In the genomic region with DNA sequence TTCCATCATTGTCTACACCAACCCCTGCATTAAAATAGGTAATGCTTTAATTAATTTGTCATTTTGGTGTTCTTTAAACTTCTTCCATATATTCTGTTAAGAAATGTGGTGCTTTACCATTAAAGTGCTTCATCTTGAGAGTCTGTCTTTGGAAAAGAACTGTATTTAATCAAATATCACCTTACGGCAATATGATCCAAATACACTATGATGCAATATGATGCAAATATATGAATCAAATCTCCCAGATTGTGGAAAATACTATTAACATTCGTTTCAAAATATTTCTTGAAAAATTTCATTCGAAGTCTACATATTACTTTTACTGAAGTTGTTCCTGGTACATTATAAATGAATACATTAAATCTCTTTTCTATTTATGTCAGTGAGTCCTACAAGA, we compare ENCODE assay signal across 30 cellular contexts.
"Had no signal": no experiment of that assay in that cellular context is flagged by ENCODE, and none has a peak within 500 bp of the region (broad histone marks: within the 10 kb centered on the region; RNA-seq: fewer than 3 reads in every experiment).

No MANE protein-coding gene starts in this region.

- H3K4me1 Mint-ChIP-seq: endodermal cell; nephron; stimulated activated memory B cell treated with anti-CD40 and anti-IgM and Interleukin-4, amounts not matched to agents 10 μg/mL and 1 μg/mL and 100 μg/mL, for 72 hours had no signal

- ATAC-seq: esophagus mucosa; foreskin keratinocyte; heart left ventricle; left lung; sciatic nerve; stimulated activated memory B cell treated with anti-CD40 and anti-IgM and Interleukin-4, amounts not matched to agents 10 μg/mL and 1 μg/mL and 100 μg/mL, for 72 hours; stimulated activated naive CD8-positive, alpha-beta T cell treated with anti-CD3 and anti-CD28 coated beads, Interleukin-15, amount 100 ng/mL, for 72 hours had no signal

- FAIRE-seq: astrocyte had no signal

- H3K36me3 ChIP-seq: uterus had no signal

- H3K4me3 ChIP-seq: heart left ventricle, left lung, lung, skin epidermis, uterus had no signal

- H3K4me1 ChIP-seq: foreskin keratinocyte, left lung, uterus had no signal

- DNase-seq: activated CD4-positive, CD25-positive, alpha-beta regulatory T cell treated with anti-CD3 and anti-CD28 coated beads, Interleukin-2, amount 50 U/mL, for 72 hours; activated CD8-positive, alpha-beta T cell treated with anti-CD3 and anti-CD28 coated beads for 36 hours; activated effector memory CD4-positive, alpha-beta T cell treated with anti-CD3 and anti-CD28 coated beads, Interleukin-2, amount 50 U/mL, for 16 hours; activated naive CD4-positive, alpha-beta T cell treated with anti-CD3 and anti-CD28 coated beads, Interleukin-2, amount 50 U/mL, for 16 hours; activated T-cell treated with anti-CD3 and anti-CD28 coated beads for 4 hours; activated T-cell treated with anti-CD3 and anti-CD28 coated beads, Interleukin-2, amount 50 U/mL, for 72 hours; amniotic stem cell; brain microvascular endothelial cell; endodermal cell; foreskin keratinocyte; heart left ventricle; hypothalamus; left lung; mesendoderm; stimulated activated CD4-positive, alpha-beta T cell treated with anti-CD3 and anti-CD28 coated beads, Interleukin-12 subunit alpha, Interleukin-12 subunit beta, amount 100 ng/mL, for 4 hours; stimulated activated CD4-positive, alpha-beta T cell treated with anti-CD3 and anti-CD28 coated beads, Interleukin-4, amount 100 ng/mL, for 24 hours; stimulated activated naive CD8-positive, alpha-beta T cell treated with anti-CD3 and anti-CD28 coated beads, Interleukin-15, amount 100 ng/mL, for 72 hours; substantia nigra; T1000; uterus had no signal

- H3K27me3 ChIP-seq: brain microvascular endothelial cell, foreskin keratinocyte, heart left ventricle, left lung, uterus had no signal

- H3K9me3 Mint-ChIP-seq: activated CD4-positive, alpha-beta T cell treated with anti-CD3 and anti-CD28 coated beads, Interleukin-2, amount 10 ng/mL, durations not matched to agents 24 days and 14 days; activated CD8-positive, alpha-beta T cell treated with anti-CD3 and anti-CD28 coated beads for 36 hours; activated T-cell treated with anti-CD3 and anti-CD28 coated beads, Interleukin-2, amount 50 U/mL, for 72 hours; endodermal cell; nephron; stimulated activated memory B cell treated with anti-CD40 and anti-IgM and Interleukin-4, amounts not matched to agents 10 μg/mL and 1 μg/mL and 100 μg/mL, for 72 hours; stimulated activated naive CD8-positive, alpha-beta T cell treated with anti-CD3 and anti-CD28 coated beads, Interleukin-15, amount 100 ng/mL, for 72 hours; T-helper 1 cell treated with Interleukin-12 subunit alpha and Interleukin-12 subunit beta and Interleukin-4 antibody, amounts not matched to agents 30 μg/mL and 1 μg/mL, for 36 hours; type B pancreatic cell had no signal

- H3K27me3 Mint-ChIP-seq: activated CD4-positive, alpha-beta T cell treated with anti-CD3 and anti-CD28 coated beads, Interleukin-2, amount 10 ng/mL, durations not matched to agents 24 days and 14 days; activated CD8-positive, alpha-beta T cell treated with anti-CD3 and anti-CD28 coated beads for 36 hours; stimulated activated memory B cell treated with anti-CD40 and anti-IgM and Interleukin-4, amounts not matched to agents 10 μg/mL and 1 μg/mL and 100 μg/mL, for 72 hours; stimulated activated naive CD8-positive, alpha-beta T cell treated with anti-CD3 and anti-CD28 coated beads, Interleukin-15, amount 100 ng/mL, for 72 hours; type B pancreatic cell had no signal

- H3K27ac ChIP-seq: brain microvascular endothelial cell, foreskin keratinocyte, heart left ventricle, left lung, uterus had no signal

- H3K4me3 Mint-ChIP-seq: endodermal cell; nephron; stimulated activated memory B cell treated with anti-CD40 and anti-IgM and Interleukin-4, amounts not matched to agents 10 μg/mL and 1 μg/mL and 100 μg/mL, for 72 hours; stimulated activated naive CD8-positive, alpha-beta T cell treated with anti-CD3 and anti-CD28 coated beads, Interleukin-15, amount 100 ng/mL, for 72 hours; type B pancreatic cell had no signal

- H3K27ac Mint-ChIP-seq: activated CD4-positive, alpha-beta T cell treated with anti-CD3 and anti-CD28 coated beads, Interleukin-2, amount 10 ng/mL, durations not matched to agents 24 days and 14 days; endodermal cell; nephron; stimulated activated memory B cell treated with anti-CD40 and anti-IgM and Interleukin-4, amounts not matched to agents 10 μg/mL and 1 μg/mL and 100 μg/mL, for 72 hours; type B pancreatic cell had no signal

- H3K9me3 ChIP-seq: heart left ventricle, left lung, uterus had no signal
